In genomic region chr20:63403403-63404105, GRCh38 we compare ENCODE assay signal across 18 cellular contexts. TPM values are rescaled to one million over a fixed set of nuclear protein-coding genes. Genes with fewer than 3 reads are reported as not detected.
DNase-seq lines count a peak whose midpoint lies in the region; ATAC-seq, FAIRE-seq and TF ChIP-seq lines count a peak whose summit lies in the region.
"Had no signal": no experiment of that assay in that cellular context is flagged by ENCODE, and none has a peak within 500 bp of the region (broad histone marks: within the 10 kb centered on the region; RNA-seq: fewer than 3 reads in every experiment).

No MANE protein-coding gene starts in this region.

- H3K18ac ChIP-seq in neuronal stem cell (ENCODE audit: low read length): peak overlapping the region; percentile 80

- peaks cover 27% of the 10 kb centered on the region for H3K27me3 Mint-ChIP-seq in GM23338 (ENCODE audit: insufficient read depth, low read depth, poor library complexity)
- H3K27me3 Mint-ChIP-seq: CD4-positive, alpha-beta T cell had no signal

- H3K79me1 ChIP-seq in neuronal stem cell (ENCODE audit: low read depth, low read length): peaks cover 3% of the 10 kb centered on the region

- H3K4me1 Mint-ChIP-seq in GM23338: peaks cover 13% of the 10 kb centered on the region

- H3K27me3 ChIP-seq in BLaER1: peaks cover 36% of the 10 kb centered on the region
- H3K27me3 ChIP-seq in GM23338 (ENCODE audit: insufficient read depth): no peaks in the 10 kb centered on the region
- H3K27me3 ChIP-seq in bronchial epithelial cell (ENCODE audit: control insufficient read depth, insufficient read depth, low read length): no peaks in the 10 kb centered on the region
- H3K27me3 ChIP-seq in neuronal stem cell (ENCODE audit: control insufficient read depth in 3 of 3, insufficient read depth in 3 of 3, low read depth in 1 of 3, low read length in 3 of 3): peaks cover 0 to 3% (median 0%) of the 10 kb centered on the region in 3 experiments

- no peak overlapping the region for H2BK120ac ChIP-seq in neuronal stem cell (ENCODE audit: low read depth, low read length)

- H3K4me3 ChIP-seq in BLaER1 (no peak overlapping the region), GM23338 (no peak overlapping the region), bronchial epithelial cell (ENCODE audit: low read depth, low read length) (no peak overlapping the region), neuronal stem cell (ENCODE audit: low read length in 2 of 2) (peak overlapping the region in 1 of 2 donors; percentile 55)
- H3K4me3 ChIP-seq: HAP-1 had no signal

- H2BK12ac ChIP-seq in neuronal stem cell (ENCODE audit: low read length): peak overlapping the region; percentile 30

- no peaks in the 10 kb centered on the region for H3K36me3 Mint-ChIP-seq in GM23338 (ENCODE audit: low read depth)

- H3K9me3 ChIP-seq in BLaER1 (no peaks in the 10 kb centered on the region), neuronal stem cell (replicated peaks in 1 of 2; ENCODE audit: control insufficient read depth in 2 of 2, insufficient read depth in 1 of 2, low read depth in 1 of 2, low read length in 2 of 2) (peaks cover 0 to 4% of the 10 kb centered on the region in 2 donors)
- H3K9me3 ChIP-seq: BE2C, Caco-2, HAP-1 had no signal

- H4K8ac ChIP-seq in neuronal stem cell (ENCODE audit: low read depth, low read length): peak overlapping the region; percentile 65

- H3K27ac ChIP-seq in BLaER1 (no peak overlapping the region), GM23338 (ENCODE audit: low read depth) (no peak overlapping the region), neuronal stem cell (replicated peaks; ENCODE audit: low read length) (no peak overlapping the region)
- H3K27ac ChIP-seq: C4-2B had no signal

- H3K14ac ChIP-seq in neuronal stem cell (ENCODE audit: low read length): peak overlapping the region; percentile 99

- H2AFZ ChIP-seq in GM23338: no peak overlapping the region
- no peak overlapping the region for H2AFZ ChIP-seq in neuronal stem cell (ENCODE audit: low read length)

- ATAC-seq in GM23338 (no peak), GM21526 (IDR thresholded peaks at IDR 0.05; ENCODE audit: low FRiP score, unreplicated experiment) (no peak), GM18519 (IDR thresholded peaks at IDR 0.05; ENCODE audit: low FRiP score, unreplicated experiment) (no peak)

- H4K20me1 ChIP-seq in BLaER1 (peaks cover 14% of the 10 kb centered on the region; the same call in 1 of the 2 replicates), GM23338 (replicated peaks; ENCODE audit: insufficient read depth) (no peaks in the 10 kb centered on the region)

- no peaks in the 10 kb centered on the region for H3F3A ChIP-seq in GM23338 (replicated peaks; ENCODE audit: low read depth)

- no peak overlapping the region for H2BK15ac ChIP-seq in neuronal stem cell (ENCODE audit: low read length)

- H3K36me3 ChIP-seq in BLaER1 (no peaks in the 10 kb centered on the region), GM23338 (ENCODE audit: insufficient read depth) (no peaks in the 10 kb centered on the region), bronchial epithelial cell (ENCODE audit: control insufficient read depth, insufficient read depth, low read length) (no peaks in the 10 kb centered on the region), neuronal stem cell (replicated peaks in 1 of 2; ENCODE audit: control insufficient read depth in 2 of 2, insufficient read depth in 2 of 2, low read length in 2 of 2) (no peaks in the 10 kb centered on the region)
- H3K36me3 ChIP-seq: BE2C, HAP-1 had no signal

- peaks cover 36% of the 10 kb centered on the region for H3K4me1 ChIP-seq in BLaER1
- H3K4me1 ChIP-seq in GM23338 (ENCODE audit: insufficient read depth): no peaks in the 10 kb centered on the region; the same call in 1 of the 2 replicates
- H3K4me1 ChIP-seq in neuronal stem cell (ENCODE audit: control insufficient read depth in 2 of 2, insufficient read depth in 1 of 2, low read depth in 1 of 2, low read length in 2 of 2): peaks cover 0 to 5% of the 10 kb centered on the region in 2 donors
- H3K4me1 ChIP-seq: BE2C, Caco-2, HAP-1 had no signal

- peak overlapping the region; percentile 85; the same call in 1 of the 2 replicates for H3K27ac Mint-ChIP-seq in GM23338
- H3K27ac Mint-ChIP-seq: CD4-positive, alpha-beta T cell had no signal

- DNase-seq in GM23338 (ENCODE audit: low spot score) (no peak), bronchial epithelial cell (ENCODE audit: low read depth) (no peak), neuronal stem cell (ENCODE audit: low spot score) (no peak), NCI-H446 treated with DMSO at 0.1 percent for 48 hours (lab: John Stamatoyannopoulos, UW) (no peak)
- DNase-seq: ACHN; BE2C; Caco-2; CD4-positive, alpha-beta T cell; GOT3 had no signal

- H3K4ac ChIP-seq in neuronal stem cell (ENCODE audit: low read length): peak overlapping the region; percentile 1

- peak overlapping the region; percentile 71 for H2BK5ac ChIP-seq in neuronal stem cell (ENCODE audit: low read length)

- H3K79me2 ChIP-seq in GM23338 (replicated peaks; ENCODE audit: insufficient read depth): no peaks in the 10 kb centered on the region

- H3K9me3 Mint-ChIP-seq in GM23338: no peaks in the 10 kb centered on the region
- H3K9me3 Mint-ChIP-seq: CD4-positive, alpha-beta T cell had no signal

- peak overlapping the region; percentile 85 for H4K91ac ChIP-seq in neuronal stem cell (ENCODE audit: low read depth, low read length, poor library complexity)

- peak overlapping the region; percentile 32 for H2AK5ac ChIP-seq in neuronal stem cell (ENCODE audit: low read depth, low read length)

- no CpG with 5 or more reads among the region's 19 CpGs for WGBS in neuronal stem cell (ENCODE audit: extremely low coverage in 2 of 2, insufficient read length in 2 of 2, insufficient replicate concordance in 1 of 2), 2 donors

- H3K4me2 ChIP-seq in BLaER1: peak overlapping the region; percentile 44; the same call in 1 of the 2 replicates
- H3K4me2 ChIP-seq in GM23338: no peak overlapping the region
- no peak overlapping the region for H3K4me2 ChIP-seq in neuronal stem cell (ENCODE audit: insufficient read depth, low read length, poor library complexity, severe bottlenecking)

- no peaks in the 10 kb centered on the region for H3K9me2 ChIP-seq in GM23338 (ENCODE audit: insufficient read depth)

- FAIRE-seq in bronchial epithelial cell (lab: Jason Lieb, UNC): peak; percentile 95
- FAIRE-seq: A204.1, D721Med, G401.6, GM12891 had no signal

- H3K23ac ChIP-seq in neuronal stem cell (ENCODE audit: low read depth, low read length, poor library complexity): peak overlapping the region; percentile 95

- no peak overlapping the region for H3K4me3 Mint-ChIP-seq in GM23338
- H3K4me3 Mint-ChIP-seq: CD4-positive, alpha-beta T cell had no signal

- no peak overlapping the region for H3K9ac ChIP-seq in BLaER1
- H3K9ac ChIP-seq in neuronal stem cell (ENCODE audit: low read depth, low read length, poor library complexity): peak overlapping the region; percentile 88

- TF ChIP-seq CTCF in GM23338 (conservative IDR thresholded peaks at IDR 0.05; ENCODE audit: low read depth in 2 of 2) (no peak), bronchial epithelial cell (IDR thresholded peaks at IDR 0.05; ENCODE audit: insufficient read depth, low read length, severe bottlenecking) (no peak)

TF ChIP-seq in GM23338, 12 proteins besides CTCF, POLR2A, EP300 and RAD21:
- TF ChIP-seq JUNB (IDR thresholded peaks at IDR 0.05; ENCODE audit: unreplicated experiment) (no peak), CREB1 (CRISPR knock-in tag; IDR thresholded peaks at IDR 0.05; ENCODE audit: low read depth) (no peak), EZH2 (IDR thresholded peaks at IDR 0.05; ENCODE audit: low read depth, unreplicated experiment) (no peak), ZNF331 (CRISPR knock-in tag; IDR thresholded peaks at IDR 0.05; ENCODE audit: low read depth) (no peak), ZNF114 (CRISPR knock-in tag; IDR thresholded peaks at IDR 0.05) (no peak), REST (IDR thresholded peaks at IDR 0.05; ENCODE audit: unreplicated experiment) (no peak)

RNA-seq across cellular contexts. Expression of gene CHRNA4, which starts 42.4 kb away (rescaled TPM):
- total RNA-seq in GM23338 (2014; rRNA removed; shearing (Covaris generic)): 1.9 and 3.9 TPM in 2 replicates
- 2.1 and 2.7 TPM in 2 replicates for polyA plus RNA-seq in GM23338 (2016; fragmentation: Nextera tagmentation; extraction: Ambion mirVana)
- total RNA-seq in bronchial epithelial cell: not detected in 2 replicates
- polyA plus RNA-seq in neuronal stem cell (2013, experiment 1 of 2): 0.29 TPM
- 0.19 TPM for polyA plus RNA-seq in neuronal stem cell (2013, experiment 2 of 2)
- total RNA-seq: CD4-positive, alpha-beta T cell had no signal
